35 cellular contexts compared by ENCODE assay signal in genomic region chrX:7201481-7201880, GRCh38.
"Had no signal": no experiment of that assay in that cellular context is flagged by ENCODE, and none has a peak within 500 bp of the region (broad histone marks: within the 10 kb centered on the region; RNA-seq: fewer than 3 reads in every experiment).

No MANE protein-coding gene starts in this region.

- H3K27ac Mint-ChIP-seq: activated B cell treated with CpG ODN at 0.5 μM for 24 hours; activated CD4-positive, alpha-beta memory T cell treated with anti-CD3 and anti-CD28 coated beads for 36 hours; activated naive CD4-positive, alpha-beta T cell treated with anti-CD3 and anti-CD28 coated beads, Interleukin-2, amount 10 ng/mL, durations not matched to agents 7 days and 5 days; activated naive CD8-positive, alpha-beta T cell; activated naive CD8-positive, alpha-beta T cell treated with anti-CD3 and anti-CD28 coated beads, Interleukin-2, amount 50 U/mL, for 24 hours; activated T-helper 1 cell treated with anti-CD3 and anti-CD28 coated beads, Interleukin-12 subunit alpha, Interleukin-12 subunit beta, Interleukin-2, Interleukin-4 antibody, amounts not matched to agents 30 ng/mL and 10 ng/mL and 1 ng/mL, durations not matched to agents 14 hours and 24 hours and 36 hours had no signal

- H3K27me3 ChIP-seq: Peyer's patch, SJSA1 had no signal

- H3K4me1 Mint-ChIP-seq: activated naive CD4-positive, alpha-beta T cell treated with anti-CD3 and anti-CD28 coated beads, Interleukin-2, amount 10 ng/mL, durations not matched to agents 7 days and 5 days had no signal

- H3K9me3 ChIP-seq: Peyer's patch, SJSA1, SK-N-SH had no signal

- H3K27ac ChIP-seq: Peyer's patch, SJSA1, VCaP had no signal

- H3K4me3 Mint-ChIP-seq: activated B cell treated with CpG ODN at 0.5 μM for 24 hours; activated CD4-positive, alpha-beta memory T cell treated with anti-CD3 and anti-CD28 coated beads for 36 hours; activated naive CD4-positive, alpha-beta T cell treated with anti-CD3 and anti-CD28 coated beads, Interleukin-2, amount 10 ng/mL, durations not matched to agents 7 days and 5 days; activated naive CD8-positive, alpha-beta T cell; activated naive CD8-positive, alpha-beta T cell treated with anti-CD3 and anti-CD28 coated beads, Interleukin-2, amount 50 U/mL, for 24 hours; activated T-cell treated with anti-CD3 and anti-CD28 coated beads, Interleukin-2, amount 50 U/mL, for 4 hours; activated T-helper 1 cell treated with anti-CD3 and anti-CD28 coated beads, Interleukin-12 subunit alpha, Interleukin-12 subunit beta, Interleukin-2, Interleukin-4 antibody, amounts not matched to agents 30 ng/mL and 10 ng/mL and 1 ng/mL, durations not matched to agents 14 hours and 24 hours and 36 hours had no signal

- H3K27me3 Mint-ChIP-seq: activated B cell treated with CpG ODN at 0.5 μM for 24 hours; activated CD4-positive, alpha-beta memory T cell treated with anti-CD3 and anti-CD28 coated beads for 36 hours; activated naive CD4-positive, alpha-beta T cell treated with anti-CD3 and anti-CD28 coated beads, Interleukin-2, amount 10 ng/mL, durations not matched to agents 7 days and 5 days; activated naive CD8-positive, alpha-beta T cell; activated naive CD8-positive, alpha-beta T cell treated with anti-CD3 and anti-CD28 coated beads, Interleukin-2, amount 50 U/mL, for 24 hours had no signal

- H3K4me2 ChIP-seq: SK-N-SH had no signal

- H3K36me3 ChIP-seq: Peyer's patch, SJSA1 had no signal

- DNase-seq: activated B cell treated with CpG ODN at 0.5 μM for 24 hours; activated CD4-positive, alpha-beta memory T cell treated with anti-CD3 and anti-CD28 coated beads for 36 hours; activated CD4-positive, alpha-beta T cell treated with anti-CD3 and anti-CD28 coated beads for 4 hours; activated CD4-positive, alpha-beta T cell treated with anti-CD3 and anti-CD28 coated beads, Interleukin-2, amount 50 U/mL, for 1 hour; activated CD4-positive, CD25-positive, alpha-beta regulatory T cell treated with anti-CD3 and anti-CD28 coated beads, Interleukin-2, amount 50 U/mL, for 72 hours; activated CD8-positive, alpha-beta memory T cell treated with anti-CD3 and anti-CD28 coated beads, Interleukin-2, amount 50 U/mL, for 4 hours; activated naive CD4-positive, alpha-beta T cell treated with anti-CD3 and anti-CD28 coated beads, Interleukin-2, amount 10 ng/mL, durations not matched to agents 7 days and 5 days; activated naive CD8-positive, alpha-beta T cell treated with anti-CD3 and anti-CD28 coated beads, Interleukin-2, amount 50 U/mL, for 24 hours; activated T-cell treated with anti-CD3 and anti-CD28 coated beads for 4 hours; activated T-cell treated with anti-CD3 and anti-CD28 coated beads, Interleukin-2, amount 50 U/mL, for 4 hours; amniotic stem cell; aorta; KG1; NCI-H1105; NCI-H1417 treated with DMSO at 0.1 percent for 48 hours; NCI-H187 treated with DMSO at 0.1 percent for 48 hours; NCI-H2081; NCI-H2171 treated with DMSO at 0.1 percent for 48 hours; NCI-H2227 treated with DMSO at 0.1 percent for 48 hours; NCI-H446 treated with DMSO at 0.1 percent for 48 hours; NCI-H524; NCI-H69; NK-92 treated with Interleukin-12 subunit alpha and Interleukin-12 subunit beta, amount 100 ng/mL, for 24 hours; Peyer's patch; RPMI8226; SHP77 treated with DMSO at 0.1 percent for 48 hours; SK-N-SH; SW 1271; T-helper 1 cell; T-helper 2 cell; T-helper 9 cell had no signal

- H3K4me3 ChIP-seq: Peyer's patch, SJSA1 had no signal

- H3K9ac ChIP-seq: SK-N-SH had no signal

- H3K9me3 Mint-ChIP-seq: activated B cell treated with CpG ODN at 0.5 μM for 24 hours; activated CD4-positive, alpha-beta memory T cell treated with anti-CD3 and anti-CD28 coated beads for 36 hours; activated naive CD4-positive, alpha-beta T cell treated with anti-CD3 and anti-CD28 coated beads, Interleukin-2, amount 10 ng/mL, durations not matched to agents 7 days and 5 days; activated naive CD8-positive, alpha-beta T cell treated with anti-CD3 and anti-CD28 coated beads, Interleukin-2, amount 50 U/mL, for 24 hours; activated T-cell treated with anti-CD3 and anti-CD28 coated beads, Interleukin-2, amount 50 U/mL, for 4 hours; activated T-helper 1 cell treated with anti-CD3 and anti-CD28 coated beads, Interleukin-12 subunit alpha, Interleukin-12 subunit beta, Interleukin-2, Interleukin-4 antibody, amounts not matched to agents 30 ng/mL and 10 ng/mL and 1 ng/mL, durations not matched to agents 14 hours and 24 hours and 36 hours had no signal

- H3K36me3 Mint-ChIP-seq: activated CD4-positive, alpha-beta memory T cell treated with anti-CD3 and anti-CD28 coated beads for 36 hours; activated naive CD4-positive, alpha-beta T cell treated with anti-CD3 and anti-CD28 coated beads, Interleukin-2, amount 10 ng/mL, durations not matched to agents 7 days and 5 days; activated naive CD8-positive, alpha-beta T cell had no signal

- H3K4me1 ChIP-seq: Peyer's patch, SJSA1 had no signal
